In genomic region chr3:187551419-187551818, GRCh38 we compare ENCODE assay signal across 30 cellular contexts.
DNase-seq lines count a peak whose midpoint lies in the region; ATAC-seq and TF ChIP-seq lines count a peak whose summit lies in the region.
"Had no signal": no experiment of that assay in that cellular context is flagged by ENCODE, and none has a peak within 500 bp of the region (broad histone marks: within the 10 kb centered on the region; RNA-seq: fewer than 3 reads in every experiment).

No MANE protein-coding gene starts in this region.

- no peak for TF ChIP-seq RAD21 in IMR-90 (IDR thresholded peaks at IDR 0.05; ENCODE audit: low read length)

- H2AFZ ChIP-seq in IMR-90 (replicated peaks; ENCODE audit: low read length, poor library complexity): no peak overlapping the region

- peak overlapping the region; percentile 32; the same call in 1 of the 2 replicates for H3K4me2 ChIP-seq in IMR-90 (ENCODE audit: low read depth, low read length)

- H2AK9ac ChIP-seq in IMR-90 (replicated peaks; ENCODE audit: low read depth, low read length, poor library complexity): no peak overlapping the region

- no peak overlapping the region for H4K5ac ChIP-seq in IMR-90 (ENCODE audit: low read depth, low read length)

- H3K4ac ChIP-seq in IMR-90 (ENCODE audit: low read depth, low read length): no peak overlapping the region

- H3K18ac ChIP-seq in IMR-90 (ENCODE audit: low read depth, low read length): peak overlapping the region; percentile 21; the same call in 1 of the 2 replicates

- no peak for TF ChIP-seq POLR2A in IMR-90 (IDR thresholded peaks at IDR 0.05; ENCODE audit: low read depth, low read length)

- intact Hi-C loops in IMR-90 (cut with micrococcal nuclease): no loop called here

- no peak overlapping the region for H4K91ac ChIP-seq in IMR-90 (ENCODE audit: insufficient read depth, low read depth, low read length)

- no peaks in the 10 kb centered on the region for H3K9me3 ChIP-seq in IMR-90 (ENCODE audit: control insufficient read depth, insufficient read depth, low read length)
- H3K9me3 ChIP-seq: HAP-1, pancreas, SJCRH30, upper lobe of right lung had no signal

- TF ChIP-seq CTCF in IMR-90 (conservative IDR thresholded peaks at IDR 0.05; ENCODE audit: low read depth, low read length): no peak
- no peak for TF ChIP-seq CTCF in fibroblast of villous mesenchyme (IDR thresholded peaks at IDR 0.05; ENCODE audit: insufficient read depth, low read depth, low read length)
- no peak for TF ChIP-seq CTCF in GM20000 (IDR thresholded peaks at IDR 0.05; ENCODE audit: extremely low read depth, missing control alignments)

- no peak overlapping the region for H3K27ac ChIP-seq in IMR-90 (ENCODE audit: insufficient read depth, low read length)
- H3K27ac ChIP-seq: cardiac muscle cell, coronary artery, pancreas, SJCRH30, upper lobe of right lung, WERI-Rb-1 had no signal

- H3K23ac ChIP-seq in IMR-90 (ENCODE audit: low read depth, low read length): no peak overlapping the region

- CTCF ChIA-PET in IMR-90 (lab: Yijun Ruan, JAX): no interaction called here

- ATAC-seq in IMR-90 (ENCODE audit: low read depth) (peak; percentile 46; the same call in 1 of the 2 replicates), GM18517 (IDR thresholded peaks at IDR 0.05; ENCODE audit: unreplicated experiment) (no peak)
- ATAC-seq: GM12878, pancreas, upper lobe of right lung had no signal

- H3K79me1 ChIP-seq in IMR-90 (ENCODE audit: low read depth in 1 of 2, low read length in 2 of 2): no peaks in the 10 kb centered on the region

- H2AK5ac ChIP-seq in IMR-90 (ENCODE audit: low read depth, low read length): no peak overlapping the region

- H2BK15ac ChIP-seq in IMR-90 (ENCODE audit: low read depth, low read length): no peak overlapping the region

- no peak overlapping the region for H3K9ac ChIP-seq in IMR-90 (ENCODE audit: low read depth, low read length)

- H4K8ac ChIP-seq in IMR-90 (ENCODE audit: low read depth in 2 of 2, low read length in 2 of 2): no peak overlapping the region

- no peaks in the 10 kb centered on the region for H4K20me1 ChIP-seq in IMR-90 (ENCODE audit: insufficient read depth, low read length)

- no peaks in the 10 kb centered on the region for H3K9me1 ChIP-seq in IMR-90 (ENCODE audit: insufficient read depth, low read length)

- DNase-seq in EH (ENCODE audit: low read depth): peak; percentile 86
- DNase-seq in IMR-90: peak; percentile 6
- DNase-seq in fibroblast of villous mesenchyme (ENCODE audit: low read depth): peak; percentile 47
- peak; percentile 28 for DNase-seq in renal cortical epithelial cell (ENCODE audit: low read depth)
- DNase-seq in OCI-M2 (lab: John Stamatoyannopoulos, UW; ENCODE audit: unreplicated experiment): no peak
- no peak for DNase-seq in GM20000 (ENCODE audit: low spot score)
- DNase-seq in COLO829 (ENCODE audit: low spot score): no peak
- DNase-seq: activated CD4-positive, alpha-beta T cell treated with anti-CD3 and anti-CD28 coated beads for 4 hours; anterior cingulate cortex; DMS79 treated with DMSO at 0.1 percent for 48 hours; effector CD8-positive, alpha-beta T cell; NCI-H1092 treated with DMSO at 0.1 percent for 48 hours; NCI-H1694 treated with DMSO at 0.1 percent for 48 hours; NCI-H2171 treated with DMSO at 0.1 percent for 48 hours; NCI-H510A; pancreas; retina; RPMI8226; SJCRH30; small intestine; stimulated activated naive CD4-positive, alpha-beta T cell treated with Interleukin-2 at 50 U/mL for 16 hours; SW 1271; T-helper 9 cell; upper lobe of right lung; WERI-Rb-1 had no signal

- H3K4me3 ChIP-seq in IMR-90 (ENCODE audit: insufficient read depth, low read depth, low read length): no peak overlapping the region
- no peak overlapping the region for H3K4me3 ChIP-seq in fibroblast of villous mesenchyme (ENCODE audit: low read depth, low read length)
- H3K4me3 ChIP-seq: cardiac muscle cell, coronary artery, GM12878, HAP-1, pancreas, SJCRH30, upper lobe of right lung had no signal

- H3K56ac ChIP-seq in IMR-90 (ENCODE audit: extremely low read depth, insufficient read depth, low read length): no peak overlapping the region

- no peak overlapping the region for H2BK20ac ChIP-seq in IMR-90 (ENCODE audit: low read depth, low read length)

- in situ Hi-C loops in IMR-90 (cut with MboI; ENCODE audit: low sequenced_read_pairs): no loop called here

- no peak overlapping the region for H2BK5ac ChIP-seq in IMR-90 (ENCODE audit: low read depth, low read length, poor library complexity, severe bottlenecking)

- H3K14ac ChIP-seq in IMR-90 (replicated peaks; ENCODE audit: low read depth, low read length): no peak overlapping the region

- H2BK120ac ChIP-seq in IMR-90 (ENCODE audit: low read depth, low read length): no peak overlapping the region

- no TSS peak for BruUV-seq in IMR-90 (replicated peaks; lab: Mats Ljungman, UMichigan)

- POLR2A ChIA-PET in IMR-90 (lab: Charles Lee; ENCODE audit: unreplicated experiment): no interaction called here

- dilution Hi-C loops in IMR-90 (cut with HindIII; ENCODE audit: low sequenced_read_pairs, unreplicated experiment): no loop called here

- H3K27me3 ChIP-seq in IMR-90 (ENCODE audit: control insufficient read depth, insufficient read depth, low read length): peaks cover 2% of the 10 kb centered on the region
- H3K27me3 ChIP-seq: cardiac muscle cell, pancreas, SJCRH30, upper lobe of right lung had no signal

- H3K36me3 ChIP-seq in IMR-90 (ENCODE audit: control insufficient read depth, insufficient read depth, low read length): no peaks in the 10 kb centered on the region
- H3K36me3 ChIP-seq: cardiac muscle cell, HAP-1, pancreas, SJCRH30, upper lobe of right lung, WERI-Rb-1 had no signal

- no peaks in the 10 kb centered on the region; the same call in 1 of the 2 replicates for H3K4me1 ChIP-seq in IMR-90 (ENCODE audit: control insufficient read depth, insufficient read depth, low read length)
- H3K4me1 ChIP-seq: HAP-1, pancreas, SJCRH30, upper lobe of right lung had no signal

TF ChIP-seq in IMR-90, 13 proteins besides CTCF, POLR2A, EP300 and RAD21:
- no peak for TF ChIP-seq USF2 (IDR thresholded peaks at IDR 0.05; ENCODE audit: low read depth, low read length)
- no peak for TF ChIP-seq BHLHE40 (IDR thresholded peaks at IDR 0.05; ENCODE audit: low read depth, low read length)
- no peak for TF ChIP-seq MXI1 (IDR thresholded peaks at IDR 0.05; ENCODE audit: borderline replicate concordance, low read depth, low read length)
- TF ChIP-seq NFE2L2 (IDR thresholded peaks at IDR 0.05; ENCODE audit: low read depth, low read length): no peak
- TF ChIP-seq ELK1 (IDR thresholded peaks at IDR 0.05; ENCODE audit: borderline replicate concordance, low read depth, low read length): no peak
- no peak for TF ChIP-seq RCOR1 (IDR thresholded peaks at IDR 0.05; ENCODE audit: insufficient replicate concordance, low read length)
- no peak for TF ChIP-seq MAZ (IDR thresholded peaks at IDR 0.05; ENCODE audit: borderline replicate concordance, low read depth, low read length)
- TF ChIP-seq MAFK (IDR thresholded peaks at IDR 0.05; ENCODE audit: low read depth, low read length): no peak
- no peak for TF ChIP-seq RFX5 (IDR thresholded peaks at IDR 0.05; ENCODE audit: low read depth, low read length)
- no peak for TF ChIP-seq CHD1 (IDR thresholded peaks at IDR 0.05; ENCODE audit: low read depth, low read length)
- no peak for TF ChIP-seq SMC3 (IDR thresholded peaks at IDR 0.05; ENCODE audit: low read depth, low read length)
- no peak for TF ChIP-seq CEBPB (IDR thresholded peaks at IDR 0.05; ENCODE audit: low read depth, low read length)
- no peak for TF ChIP-seq FOS (IDR thresholded peaks at IDR 0.05; ENCODE audit: low read depth, low read length)

Comparison
In these comparisons a context has a peak if more than half of its experiments do, and no peak if none do; other contexts are left out.
1. DNase-seq: peak in EH (single experiment), IMR-90 (single experiment), fibroblast of villous mesenchyme (single experiment) and renal cortical epithelial cell (single experiment); none in OCI-M2 (single experiment), GM20000 (single experiment) and COLO829 (single experiment).